In genomic region chr15:76340198-76340801, GRCh38 we compare ENCODE assay signal across 8 cellular contexts. TPM values are rescaled to one million over a fixed set of nuclear protein-coding genes. Genes with fewer than 3 reads are reported as not detected.
DNase-seq lines count a peak whose midpoint lies in the region; ATAC-seq, FAIRE-seq and TF ChIP-seq lines count a peak whose summit lies in the region.

No MANE protein-coding gene starts in this region.

- H3K4me3 ChIP-seq in OCI-LY1 (ENCODE audit: low read depth, low read length, poor library complexity, severe bottlenecking) (peak overlapping the region; percentile 59), H1 (ENCODE audit: extremely low read depth in 1 of 4, insufficient read depth in 2 of 4, low read depth in 3 of 4, low read length in 4 of 4) (peak overlapping the region; percentile 2 to 55 (median 30); a peak in 6 of 8 replicates)

- H3K9ac ChIP-seq in OCI-LY1 (ENCODE audit: low read length), result peak overlapping the region; percentile 40
- no peak overlapping the region for H3K9ac ChIP-seq in H1 (replicated peaks in 1 of 4; ENCODE audit: extremely low read depth in 1 of 4, low read depth in 3 of 4, low read length in 3 of 4)

- H3K9me3 ChIP-seq in OCI-LY1 (ENCODE audit: low read length) (no peaks in the 10 kb centered on the region), H1 (ENCODE audit: insufficient read depth in 2 of 2, low read depth in 1 of 2, low read length in 1 of 2) (peaks cover 0 to 10% of the 10 kb centered on the region in 2 experiments; a peak in 1 of 4 replicates)

- POLR2A ChIA-PET in GM10248 (lab: Yijun Ruan, JAX), result interaction anchor here (0.5 to 0.7 kb wide), 2 partner anchors 153 to 199 kb away, joined by 3 to 8 read pairs; no protein-coding TSS in a partner anchor
- POLR2A ChIA-PET in H1 (lab: Charles Lee; ENCODE audit: partially characterized antibody), result interaction anchor here (1.0 kb wide), 1 partner anchor 90 kb away, joined by 3 read pairs; no protein-coding TSS in a partner anchor

- H3K14ac ChIP-seq in H1 (ENCODE audit: insufficient read length), result no peak overlapping the region

- H4K91ac ChIP-seq in H1 (replicated peaks; ENCODE audit: insufficient read length, low read length), result peak overlapping the region; percentile 48

- H2BK20ac ChIP-seq in H1 (ENCODE audit: low read length), result no peak overlapping the region

- H3K23me2 ChIP-seq in H1 (ENCODE audit: low read depth, low read length), result peaks cover 11% of the 10 kb centered on the region; the same call in 1 of the 2 replicates

- H2AK5ac ChIP-seq in H1 (ENCODE audit: low read depth, low read length), result no peak overlapping the region

- no peak overlapping the region for H3K4ac ChIP-seq in H1 (replicated peaks; ENCODE audit: insufficient read length, low read depth, low read length)

- peaks cover 53% of the 10 kb centered on the region for H3K4me1 ChIP-seq in OCI-LY1 (ENCODE audit: insufficient read depth, low read length, severe bottlenecking)
- H3K4me1 ChIP-seq in H1 (replicated peaks in 1 of 4; ENCODE audit: control insufficient read depth in 3 of 4, insufficient read depth in 4 of 4, low read length in 3 of 4), result peaks cover 0 to 36% (median 24%) of the 10 kb centered on the region in 4 experiments; a peak in 6 of 7 replicates

- no peak for FAIRE-seq in H1 (lab: Jason Lieb, UNC)

- no peaks in the 10 kb centered on the region for H3K36me3 Mint-ChIP-seq in nephron progenitor cell (ENCODE audit: low read depth)

- H3K9me2 ChIP-seq in OCI-LY1 (ENCODE audit: low read depth, low read length), result no peaks in the 10 kb centered on the region

- CTCF ChIA-PET in GM10248 (lab: Yijun Ruan, JAX) (interaction anchor here (0.8 to 2.7 kb wide), 3 partner anchors 10 to 153 kb away, joined by 3 to 12 read pairs (median 4); no protein-coding TSS in a partner anchor), H1 (lab: Charles Lee; ENCODE audit: partially characterized antibody) (interaction anchor here (0.6 to 1.7 kb wide), 4 partner anchors 10 to 156 kb away, joined by 3 to 4 read pairs (median 4); no protein-coding TSS in a partner anchor)

- peaks cover 98% of the 10 kb centered on the region for H3K27me3 Mint-ChIP-seq in nephron progenitor cell (ENCODE audit: low read depth, poor library complexity)

- no peak overlapping the region for H3K56ac ChIP-seq in H1 (replicated peaks; ENCODE audit: insufficient read length, low read depth, low read length)

- DNase-seq in GM10248 (ENCODE audit: extremely low spot score) (peak; percentile 40), H1 (ENCODE audit: low read depth in 1 of 2, low spot score in 2 of 2) (peak in 1 of 2 experiments; percentile 68), nephron progenitor cell (peak; percentile 49), iPS-NIHi11 (ENCODE audit: low spot score) (no peak), HuH-7 (ENCODE audit: low spot score) (no peak), AML-193 (lab: John Stamatoyannopoulos, UW) (no peak)

- H3K79me1 ChIP-seq in H1 (ENCODE audit: low read depth, low read length), result no peaks in the 10 kb centered on the region

- H3K9me3 Mint-ChIP-seq in nephron progenitor cell, result no peaks in the 10 kb centered on the region

- H3K23ac ChIP-seq in H1 (ENCODE audit: insufficient read length), result no peak overlapping the region

- H2BK15ac ChIP-seq in H1 (ENCODE audit: low read length), result peak overlapping the region; percentile 72; the same call in 1 of the 2 replicates

- H3K79me2 ChIP-seq in OCI-LY1 (ENCODE audit: insufficient read depth, low read length) (no peaks in the 10 kb centered on the region), H1 (ENCODE audit: control insufficient read depth in 1 of 2, insufficient read depth in 2 of 2, low read length in 2 of 2) (no peaks in the 10 kb centered on the region)

- H3K4me1 Mint-ChIP-seq in nephron progenitor cell, result peaks cover 57% of the 10 kb centered on the region

- no peak for TF ChIP-seq EP300 in H1 (IDR thresholded peaks at IDR 0.05; ENCODE audit: borderline replicate concordance in 1 of 2, low read depth in 2 of 2, low read length in 2 of 2)

- peak overlapping the region; percentile 75 for H3K4me3 Mint-ChIP-seq in nephron progenitor cell

- peak overlapping the region; percentile 71; the same call in 1 of the 2 replicates for H3K18ac ChIP-seq in H1 (ENCODE audit: extremely low read depth, low read length)

- no peak overlapping the region for H4K5ac ChIP-seq in H1 (ENCODE audit: insufficient read length, low read depth, low read length)

- H3K27ac ChIP-seq in OCI-LY1 (ENCODE audit: low read depth, low read length, poor library complexity, severe bottlenecking), result no peak overlapping the region
- no peak overlapping the region for H3K27ac ChIP-seq in H1 (ENCODE audit: low read depth, low read length)

- peak overlapping the region; percentile 69 for H3K4me2 ChIP-seq in OCI-LY1 (ENCODE audit: low read length)
- H3K4me2 ChIP-seq in H1 (ENCODE audit: insufficient read depth in 1 of 2, low read depth in 2 of 2, low read length in 2 of 2), result peak overlapping the region; percentile 77 to 80

- no peak for TF ChIP-seq RAD21 in H1 (IDR thresholded peaks at IDR 0.05 in 1 of 2, conservative IDR thresholded peaks at IDR 0.05 in 1 of 2; ENCODE audit: low read depth in 2 of 2, low read length in 2 of 2)

- TF ChIP-seq POLR2A in H1 (IDR thresholded peaks at IDR 0.05; ENCODE audit: control extremely low read depth in 1 of 2, low read depth in 2 of 2, low read length in 2 of 2), result no peak

- H2AFZ ChIP-seq in OCI-LY1 (ENCODE audit: low read length) (no peak overlapping the region), H1 (ENCODE audit: low read length) (peak overlapping the region; percentile 9; the same call in 1 of the 2 replicates)

- H2BK120ac ChIP-seq in H1 (replicated peaks; ENCODE audit: low read depth, low read length), result no peak overlapping the region

- no peak overlapping the region for H3K27ac Mint-ChIP-seq in nephron progenitor cell

- H2BK5ac ChIP-seq in H1 (ENCODE audit: low read depth, low read length), result no peak overlapping the region; the same call in 1 of the 2 replicates

- no peaks in the 10 kb centered on the region for H3K27me3 ChIP-seq in OCI-LY1 (ENCODE audit: insufficient read depth, low read length)
- peaks cover 80 to 100% (median 90%) of the 10 kb centered on the region in 4 experiments for H3K27me3 ChIP-seq in H1 (replicated peaks in 1 of 4; ENCODE audit: control insufficient read depth in 3 of 4, extremely low read depth in 1 of 4, insufficient read depth in 3 of 4, low read length in 3 of 4)

- no peaks in the 10 kb centered on the region; the same call in 1 of the 2 replicates for H3F3A ChIP-seq in OCI-LY1 (ENCODE audit: insufficient read depth, low read length)

- ATAC-seq in GM19463 (IDR thresholded peaks at IDR 0.05; ENCODE audit: unreplicated experiment), result no peak

- peak overlapping the region; percentile 66; the same call in 1 of the 2 replicates for H4K8ac ChIP-seq in H1 (ENCODE audit: extremely low read depth, insufficient read depth, low read length)

- TF ChIP-seq CTCF in GM10248 (IDR thresholded peaks at IDR 0.05; ENCODE audit: control extremely low read depth, extremely low read depth, low read depth, missing control alignments), result no peak
- TF ChIP-seq CTCF in OCI-LY1 (IDR thresholded peaks at IDR 0.05; ENCODE audit: low read length), result no peak
- TF ChIP-seq CTCF in H1 (IDR thresholded peaks at IDR 0.05; ENCODE audit: control extremely low read depth in 1 of 3, insufficient read depth in 1 of 3, low read depth in 1 of 3, low read length in 3 of 3), result no peak
- no peak for TF ChIP-seq CTCF in nephron progenitor cell (IDR thresholded peaks at IDR 0.05)

- WGBS in H1 (ENCODE audit: extremely low coverage in 1 of 2, insufficient coverage in 1 of 2, insufficient read length in 1 of 2, insufficient replicate concordance in 2 of 2, low coverage in 1 of 2, low lambda C conversion rate in 2 of 2, missing lambda C conversion rate in 1 of 2), 2 experiments, result 3% methylated on average over 43 of the region's 53 CpGs; no CpG with 5 or more reads in 1 of the 2 experiments

- no peaks in the 10 kb centered on the region for H3K36me3 ChIP-seq in OCI-LY1 (ENCODE audit: insufficient read depth, low read length)
- peaks cover 0 to 26% (median 0%) of the 10 kb centered on the region in 4 experiments; a peak in 1 of 8 replicates for H3K36me3 ChIP-seq in H1 (ENCODE audit: control insufficient read depth in 2 of 4, insufficient read depth in 4 of 4, low read length in 3 of 4)

- H4K20me1 ChIP-seq in OCI-LY1 (ENCODE audit: insufficient read depth, low read length) (no peaks in the 10 kb centered on the region), H1 (replicated peaks in 1 of 2; ENCODE audit: control insufficient read depth in 1 of 2, insufficient read depth in 2 of 2, low read length in 2 of 2) (peaks cover 11 to 29% of the 10 kb centered on the region in 2 experiments)

- H2BK12ac ChIP-seq in H1 (ENCODE audit: low read depth, low read length), result peak overlapping the region; percentile 80; the same call in 1 of the 2 replicates

TF ChIP-seq in H1, 55 proteins besides CTCF, POLR2A, EP300 and RAD21 (continues in another document):
- TF ChIP-seq EZH2 (IDR thresholded peaks at IDR 0.05; ENCODE audit: low read depth, low read length, severe bottlenecking) (peak; percentile 100), CTBP2 (IDR thresholded peaks at IDR 0.05; ENCODE audit: borderline replicate concordance, insufficient read depth, insufficient read length, low read length) (no peak)

RNA-seq across cellular contexts. Expression of gene ISL2, which starts 3.7 kb away (rescaled TPM):
- total RNA-seq in H1 (2021; fragmentation: NEBNext Ultra II Directional; extraction: Animal tissue kit (Norgen Biotek cat#: 25700)), result 0.33 and 0.99 TPM in 2 replicates
- polyA plus RNA-seq in H1 (2011; rRNA removed), result 0.32 and 0.82 TPM in 2 replicates
- 0.78 TPM for polyA plus RNA-seq in H1 (2011; cell fraction: cytosol; rRNA removed)
- polyA plus RNA-seq in H1 (2011; cell fraction: nucleus; rRNA removed), result 2.6 TPM
- polyA plus RNA-seq in H1 (2012, experiment 1 of 2), result 0.29 to 0.43 TPM (median 0.29 TPM) in 3 of 4 replicates, not detected in the other
- polyA plus RNA-seq in H1 (2012, experiment 2 of 2), result 0.17 TPM
- polyA plus RNA-seq in H1 (2013, experiment 1 of 2), result 0.24 TPM
- 0.42 TPM for polyA plus RNA-seq in H1 (2013, experiment 2 of 2)
- 0.16 TPM in 1 of 2 replicates, not detected in the other for polyA minus RNA-seq in H1 (2011; rRNA and poly(A)+ RNA removed)
- not detected for polyA minus RNA-seq in H1 (2011; cell fraction: cytosol; rRNA and poly(A)+ RNA removed)
- not detected for polyA minus RNA-seq in H1 (2011; cell fraction: nucleus; rRNA and poly(A)+ RNA removed)

RNA-seq across cellular contexts. Expression of gene ETFA, which starts 29.0 kb away (rescaled TPM):
- total RNA-seq in H1 (2021; fragmentation: NEBNext Ultra II Directional; extraction: Animal tissue kit (Norgen Biotek cat#: 25700)), result 90.0 TPM in 2 replicates
- polyA plus RNA-seq in H1 (2011; rRNA removed), result 30.2 and 60.9 TPM in 2 replicates
- 87.9 TPM for polyA plus RNA-seq in H1 (2011; cell fraction: cytosol; rRNA removed)
- 30.6 TPM for polyA plus RNA-seq in H1 (2011; cell fraction: nucleus; rRNA removed)
- polyA plus RNA-seq in H1 (2012, experiment 1 of 2), result 108 to 113 TPM (median 108 TPM) in 4 replicates
- 10.1 TPM for polyA plus RNA-seq in H1 (2012, experiment 2 of 2)
- polyA plus RNA-seq in H1 (2013, experiment 1 of 2), result 41.8 TPM
- 44.3 TPM for polyA plus RNA-seq in H1 (2013, experiment 2 of 2)
- 66.7 and 106 TPM in 2 replicates for polyA minus RNA-seq in H1 (2011; rRNA and poly(A)+ RNA removed)
- 24.8 TPM for polyA minus RNA-seq in H1 (2011; cell fraction: cytosol; rRNA and poly(A)+ RNA removed)
- polyA minus RNA-seq in H1 (2011; cell fraction: nucleus; rRNA and poly(A)+ RNA removed), result 25.5 TPM

Comparison
In these comparisons a context has a peak if more than half of its experiments do, and no peak if none do; other contexts are left out.
1. DNase-seq: peak in GM10248 (single experiment) and nephron progenitor cell (single experiment); none in iPS-NIHi11 (single experiment), HuH-7 (single experiment) and AML-193 (0 of 2).